ENCODE assay signal across 18 cellular contexts in genomic region chr11:11667056-11667455, GRCh38. TPM values are rescaled to one million over a fixed set of nuclear protein-coding genes. Genes with fewer than 3 reads are reported as not detected.
DNase-seq lines count a peak whose midpoint lies in the region; ATAC-seq and TF ChIP-seq lines count a peak whose summit lies in the region.
"Had no signal": no experiment of that assay in that cellular context is flagged by ENCODE, and none has a peak within 500 bp of the region (broad histone marks: within the 10 kb centered on the region; RNA-seq: fewer than 3 reads in every experiment).

No MANE protein-coding gene starts in this region.

- TF ChIP-seq CTCF in AG04450 (IDR thresholded peaks at IDR 0.05; ENCODE audit: low read depth, low read length): peak; percentile 17
- peak; percentile 29 for TF ChIP-seq CTCF in GM06990 (IDR thresholded peaks at IDR 0.05; ENCODE audit: insufficient read depth, low read length, poor library complexity, severe bottlenecking)
- TF ChIP-seq CTCF in NB4 (IDR thresholded peaks at IDR 0.05; ENCODE audit: low read depth, low read length): no peak
- peak; percentile 18 for TF ChIP-seq CTCF in brain microvascular endothelial cell (IDR thresholded peaks at IDR 0.05; ENCODE audit: low read depth, low read length, missing control alignments)
- no peak for TF ChIP-seq CTCF in Calu3 (IDR thresholded peaks at IDR 0.05; ENCODE audit: unreplicated experiment)

- no peaks in the 10 kb centered on the region for H3K36me3 ChIP-seq in GM06990 (ENCODE audit: control insufficient read depth, insufficient read depth, low read length)
- no peaks in the 10 kb centered on the region for H3K36me3 ChIP-seq in brain microvascular endothelial cell (replicated peaks)
- H3K36me3 ChIP-seq: pancreas, thoracic aorta had no signal

- BruUV-seq in Calu3 (replicated peaks; lab: Mats Ljungman, UMichigan): no TSS peak

- H3K36me3 Mint-ChIP-seq in Calu3 (ENCODE audit: insufficient read depth, unreplicated experiment): no peaks in the 10 kb centered on the region
- H3K36me3 Mint-ChIP-seq: activated CD8-positive, alpha-beta memory T cell treated with anti-CD3 and anti-CD28 coated beads, Interleukin-2, amount 10 ng/mL, durations not matched to agents 7 days and 5 days had no signal

- no peak for DNase-seq in AG04450 (ENCODE audit: low read depth, low spot score)
- no peak for DNase-seq in GM06990 (ENCODE audit: extremely low read depth, insufficient read length)
- DNase-seq in NB4 (ENCODE audit: low read depth): peak; percentile 15
- DNase-seq in brain microvascular endothelial cell: no peak
- DNase-seq in SHP77 (lab: John Stamatoyannopoulos, UW): no peak
- DNase-seq in NCI-H2029 treated with DMSO at 0.1 percent for 48 hours (lab: John Stamatoyannopoulos, UW): no peak
- DNase-seq in Calu3: no peak
- DNase-seq: activated CD4-positive, CD25-positive, alpha-beta regulatory T cell treated with anti-CD3 and anti-CD28 coated beads, Interleukin-2, amount 50 U/mL, for 72 hours; activated CD8-positive, alpha-beta memory T cell treated with anti-CD3 and anti-CD28 coated beads, Interleukin-2, amount 10 ng/mL, durations not matched to agents 7 days and 5 days; cerebellar nuclear complex; NCI-H2081 treated with DMSO at 0.1 percent for 48 hours; NCI-H526 treated with DMSO at 0.1 percent for 48 hours; pancreas had no signal

- peaks cover 3% of the 10 kb centered on the region for H3K9me3 Mint-ChIP-seq in Calu3 (ENCODE audit: low read depth, unreplicated experiment)
- H3K9me3 Mint-ChIP-seq: T-helper 1 cell treated with Interleukin-12 subunit alpha and Interleukin-12 subunit beta and Interleukin-4 antibody, amounts not matched to agents 30 μg/mL and 1 μg/mL, for 36 hours had no signal

- peaks cover 99% of the 10 kb centered on the region for H3K27me3 Mint-ChIP-seq in Calu3 (ENCODE audit: unreplicated experiment)

- TF ChIP-seq POLR2A in NB4 (IDR thresholded peaks at IDR 0.05; ENCODE audit: extremely low read depth, insufficient read length): no peak

- H3K27ac ChIP-seq in AG04450 (ENCODE audit: low read depth, low read length) (no peak overlapping the region), brain microvascular endothelial cell (no peak overlapping the region)
- H3K27ac ChIP-seq: pancreas, skin epidermis, thoracic aorta had no signal

- H3K4me3 ChIP-seq in AG04450 (ENCODE audit: low read depth, low read length) (no peak overlapping the region), GM06990 (replicated peaks; ENCODE audit: low read depth, low read length) (no peak overlapping the region), NB4 (ENCODE audit: low read depth, low read length) (no peak overlapping the region), brain microvascular endothelial cell (ENCODE audit: low read depth, low read length) (no peak overlapping the region)
- H3K4me3 ChIP-seq: GM23338, pancreas, skin epidermis, thoracic aorta had no signal

- in situ Hi-C loops in brain microvascular endothelial cell (cut with HindIII; ENCODE audit: low pct_ligation_motif_present, low sequenced_read_pairs): no loop called here

- peaks cover 3% of the 10 kb centered on the region for H3K4me1 Mint-ChIP-seq in Calu3 (ENCODE audit: low read depth, unreplicated experiment)
- H3K4me1 Mint-ChIP-seq: activated CD8-positive, alpha-beta memory T cell treated with anti-CD3 and anti-CD28 coated beads, Interleukin-2, amount 10 ng/mL, durations not matched to agents 7 days and 5 days had no signal

- intact Hi-C loops in Calu3 (cut with micrococcal nuclease; ENCODE audit: unreplicated experiment): no loop called here

- no peak for ATAC-seq in HG02981 (IDR thresholded peaks at IDR 0.05; ENCODE audit: unreplicated experiment)
- ATAC-seq: activated CD8-positive, alpha-beta memory T cell treated with anti-CD3 and anti-CD28 coated beads, Interleukin-2, amount 10 ng/mL, durations not matched to agents 7 days and 5 days; GM23338; pancreas had no signal

- POLR2A ChIA-PET in AG04450 (lab: Yijun Ruan, JAX): no interaction called here

- H3K27ac Mint-ChIP-seq in Calu3 (ENCODE audit: unreplicated experiment): no peak overlapping the region
- H3K27ac Mint-ChIP-seq: activated CD8-positive, alpha-beta memory T cell treated with anti-CD3 and anti-CD28 coated beads, Interleukin-2, amount 10 ng/mL, durations not matched to agents 7 days and 5 days; GM23338; T-helper 1 cell treated with Interleukin-12 subunit alpha and Interleukin-12 subunit beta and Interleukin-4 antibody, amounts not matched to agents 30 μg/mL and 1 μg/mL, for 36 hours had no signal

- H3K27me3 ChIP-seq in AG04450 (ENCODE audit: control insufficient read depth, insufficient read depth, low read length) (peaks cover 50% of the 10 kb centered on the region), GM06990 (replicated peaks; ENCODE audit: control insufficient read depth, insufficient read depth, low read length) (peaks cover 3% of the 10 kb centered on the region), brain microvascular endothelial cell (replicated peaks) (peaks cover 2% of the 10 kb centered on the region)
- H3K27me3 ChIP-seq: pancreas had no signal

- H3K4me3 Mint-ChIP-seq in Calu3 (ENCODE audit: low read depth, unreplicated experiment): no peak overlapping the region
- H3K4me3 Mint-ChIP-seq: activated CD8-positive, alpha-beta memory T cell treated with anti-CD3 and anti-CD28 coated beads, Interleukin-2, amount 10 ng/mL, durations not matched to agents 7 days and 5 days; GM23338; T-helper 1 cell treated with Interleukin-12 subunit alpha and Interleukin-12 subunit beta and Interleukin-4 antibody, amounts not matched to agents 30 μg/mL and 1 μg/mL, for 36 hours had no signal

- no peaks in the 10 kb centered on the region for H3K9me3 ChIP-seq in AG04450 (ENCODE audit: control insufficient read depth, insufficient read depth, low read length)
- H3K9me3 ChIP-seq: pancreas, thoracic aorta had no signal

- CTCF ChIA-PET in AG04450 (lab: Charles Lee) (no interaction called here), Calu3 (lab: Charles Lee) (no interaction called here)

RNA-seq across cellular contexts. Expression of gene GALNT18, which starts 45.3 kb away (rescaled TPM):
- polyA plus RNA-seq in AG04450 (2011; rRNA removed): 4.8 and 6.0 TPM in 2 replicates
- 6.2 and 6.5 TPM in 2 replicates for polyA minus RNA-seq in AG04450 (2011; rRNA and poly(A)+ RNA removed)
- total RNA-seq in Calu3 (2022): 9.2 and 9.9 TPM in 2 replicates

Comparison
In these comparisons a context has a peak if more than half of its experiments do, and no peak if none do; other contexts are left out.
1. CTCF ChIP-seq: peak in AG04450 (single experiment), GM06990 (single experiment) and brain microvascular endothelial cell (single experiment); none in NB4 (single experiment) and Calu3 (single experiment).